In genomic region chr6:109420751-109421150, GRCh38 we compare ENCODE assay signal across 25 cellular contexts. TPM values are rescaled to one million over a fixed set of nuclear protein-coding genes. Genes with fewer than 3 reads are reported as not detected.
DNase-seq lines count a peak whose midpoint lies in the region; ATAC-seq, FAIRE-seq and TF ChIP-seq lines count a peak whose summit lies in the region.
"Had no signal": no experiment of that assay in that cellular context is flagged by ENCODE, and none has a peak within 500 bp of the region (broad histone marks: within the 10 kb centered on the region; RNA-seq: fewer than 3 reads in every experiment).

No MANE protein-coding gene starts in this region.

- H3K27ac ChIP-seq in epithelial cell of prostate = peak overlapping the region; percentile 44
- H3K27ac ChIP-seq in thyroid gland = no peak overlapping the region
- H3K27ac ChIP-seq: esophagus squamous epithelium, gastroesophageal sphincter, GM23248, tibial nerve had no signal

- H3K27me3 ChIP-seq in thyroid gland = no peaks in the 10 kb centered on the region
- H3K27me3 ChIP-seq: esophagus squamous epithelium, gastroesophageal sphincter, tibial nerve had no signal

- WGBS in thyroid gland, 2 donors = 22 to 27% methylated on average over 1 of the region's 1 CpG

- in situ Hi-C loops in KBM-7 (cut with MboI; ENCODE audit: low pct_unique_long_range_greater_than_20kb, low sequenced_read_pairs) = no loop called here

- no peaks in the 10 kb centered on the region for H3K9me3 ChIP-seq in thyroid gland
- H3K9me3 ChIP-seq: esophagus squamous epithelium, gastroesophageal sphincter, tibial nerve had no signal

- ATAC-seq in HG02642 (IDR thresholded peaks at IDR 0.05; ENCODE audit: poor library complexity, unreplicated experiment) = no peak
- ATAC-seq in HG02588 (IDR thresholded peaks at IDR 0.05; ENCODE audit: unreplicated experiment) = no peak
- ATAC-seq: gastroesophageal sphincter; HepG2; stimulated activated naive CD8-positive, alpha-beta T cell treated with anti-CD3 and anti-CD28 coated beads, Interleukin-15, amount 100 ng/mL, for 72 hours had no signal

- TF ChIP-seq POLR2A in thyroid gland (IDR thresholded peaks at IDR 0.05) = no peak

- peaks cover 15 to 21% of the 10 kb centered on the region in 2 donors for H3K4me1 ChIP-seq in thyroid gland
- H3K4me1 ChIP-seq: gastroesophageal sphincter, tibial nerve had no signal

- TF ChIP-seq CTCF in thyroid gland (IDR thresholded peaks at IDR 0.05) = no peak

- intact Hi-C loops in thyroid gland (cut with DNase I) = no loop called here

- FAIRE-seq in RCC 7860 (lab: Jason Lieb, UNC) = peak; percentile 76
- FAIRE-seq: astrocyte, HepG2 had no signal

- DNase-seq in KBM-7 (peak; percentile 55), RCC 7860 (ENCODE audit: low spot score) (peak; percentile 61), epithelial cell of prostate (ENCODE audit: low read depth, low spot score) (no peak), thyroid gland (peak; percentile 59 to 69), HT-29 (ENCODE audit: low spot score) (no peak)
- DNase-seq: activated CD4-positive, alpha-beta T cell treated with anti-CD3 and anti-CD28 coated beads, Interleukin-2, amount 10 ng/mL, durations not matched to agents 24 days and 14 days; activated naive CD8-positive, alpha-beta T cell treated with anti-CD3 and anti-CD28 coated beads for 36 hours; cerebellar nuclear complex; effector CD4-positive, alpha-beta T cell; esophagus squamous epithelium; GM23248; islet precursor cell; NCI-H187; NCI-H748 treated with DMSO at 0.1 percent for 48 hours; nucleus accumbens; retina; stimulated activated CD4-positive, alpha-beta T cell treated with anti-CD3 and anti-CD28 coated beads, Interleukin-4, amount 100 ng/mL, for 4 hours; stimulated activated naive CD8-positive, alpha-beta T cell treated with anti-CD3 and anti-CD28 coated beads, Interleukin-15, amount 100 ng/mL, for 72 hours; T-helper 1 cell had no signal

- H3K36me3 ChIP-seq in thyroid gland = no peaks in the 10 kb centered on the region
- H3K36me3 ChIP-seq: esophagus squamous epithelium had no signal

- no peak overlapping the region for H3K4me3 ChIP-seq in thyroid gland (replicated peaks in 1 of 3)
- H3K4me3 ChIP-seq: esophagus squamous epithelium, gastroesophageal sphincter, GM23248, tibial nerve had no signal

RNA-seq across cellular contexts. Expression of gene PPIL6, which starts 19.7 kb away (rescaled TPM):
- total RNA-seq in thyroid gland = 10 to 100 TPM; 20.1 to 31.2 (median 27.0) TPM
- total RNA-seq in HT-29 (2014; rRNA removed; shearing (Covaris generic)) = 0.48 and 0.50 TPM in 2 replicates
- total RNA-seq: activated CD4-positive, alpha-beta T cell treated with anti-CD3 and anti-CD28 coated beads, Interleukin-2, amount 10 ng/mL, durations not matched to agents 24 days and 14 days had no signal

RNA-seq across cellular contexts. Expression of gene SMPD2, which starts 19.8 kb away (rescaled TPM):
- total RNA-seq in thyroid gland = 10 to 100 TPM; 11.2 to 60.9 (median 17.8) TPM
- total RNA-seq in HT-29 (2014; rRNA removed; shearing (Covaris generic)) = 50.3 and 50.4 TPM in 2 replicates

RNA-seq across cellular contexts. Expression of gene MICAL1, which starts 34.8 kb away (rescaled TPM):
- total RNA-seq in thyroid gland = 10 to 100 TPM; 14.3 to 33.6 (median 21.7) TPM
- total RNA-seq in HT-29 (2014; rRNA removed; shearing (Covaris generic)) = 23.6 and 26.4 TPM in 2 replicates

RNA-seq across cellular contexts. Expression of gene CD164, which starts 38.5 kb away (rescaled TPM):
- 100 to 1,000 TPM; 284 to 415 (median 340) TPM for total RNA-seq in thyroid gland
- total RNA-seq in HT-29 (2014; rRNA removed; shearing (Covaris generic)) = 120 and 123 TPM in 2 replicates

Comparison
In these comparisons a context has a peak if more than half of its experiments do, and no peak if none do; other contexts are left out.
1. DNase-seq: peak in KBM-7 (single experiment), RCC 7860 (single experiment) and thyroid gland (2 of 2); none in epithelial cell of prostate (single experiment) and HT-29 (single experiment).
2. RNA of gene PPIL6, which starts 19.7 kb away (total RNA-seq): 20.1 to 31.2 TPM in thyroid gland; 0.48 to 0.50 TPM in HT-29; every median in the first group is over 10 times any median in the second.